In genomic region chr9:97848237-97848581, GRCh38 we compare ENCODE assay signal across 12 cellular contexts. TPM values are rescaled to one million over a fixed set of nuclear protein-coding genes. Genes with fewer than 3 reads are reported as not detected.
DNase-seq lines count a peak whose midpoint lies in the region; ATAC-seq, FAIRE-seq and TF ChIP-seq lines count a peak whose summit lies in the region.
"Had no signal": no experiment of that assay in that cellular context is flagged by ENCODE, and none has a peak within 500 bp of the region (broad histone marks: within the 10 kb centered on the region; RNA-seq: fewer than 3 reads in every experiment).

No MANE protein-coding gene starts in this region.

- TF ChIP-seq CTCF in heart left ventricle (IDR thresholded peaks at IDR 0.05) (no peak), right atrium auricular region (IDR thresholded peaks at IDR 0.05) (no peak), astrocyte of the spinal cord (IDR thresholded peaks at IDR 0.05; ENCODE audit: low read depth, low read length) (peak; percentile 29), lower lobe of right lung (IDR thresholded peaks at IDR 0.05) (no peak), upper lobe of right lung (IDR thresholded peaks at IDR 0.05) (no peak)

- H3K27ac ChIP-seq in heart left ventricle (no peak overlapping the region), right atrium auricular region (no peak overlapping the region), lower lobe of right lung (no peak overlapping the region), upper lobe of right lung (no peak overlapping the region), small intestine (ENCODE audit: low read depth in 1 of 2, low read length in 1 of 2) (no peak overlapping the region)

- intact Hi-C loops in heart left ventricle (cut with DNase I) (no loop called here), lower lobe of right lung (cut with DNase I) (no loop called here), upper lobe of right lung (cut with DNase I) (no loop called here)

- H3K36me3 ChIP-seq in heart left ventricle (no peaks in the 10 kb centered on the region), right atrium auricular region (no peaks in the 10 kb centered on the region), lower lobe of right lung (no peaks in the 10 kb centered on the region), upper lobe of right lung (no peaks in the 10 kb centered on the region), small intestine (ENCODE audit: control insufficient read depth in 2 of 2, insufficient read depth in 2 of 2, low read length in 2 of 2) (no peaks in the 10 kb centered on the region)
- H3K36me3 ChIP-seq: MG63 had no signal

- WGBS in heart left ventricle, 4 donors = 0 to 9% (median 2%) methylated on average over 10 to 16 of the region's 16 CpGs
- 2 to 8% (median 3%) methylated on average over 16 of the region's 16 CpGs for WGBS in small intestine, 3 donors

- H3K9me3 ChIP-seq in heart left ventricle (no peaks in the 10 kb centered on the region), right atrium auricular region (no peaks in the 10 kb centered on the region), lower lobe of right lung (no peaks in the 10 kb centered on the region), upper lobe of right lung (no peaks in the 10 kb centered on the region), small intestine (ENCODE audit: control insufficient read depth, low read depth) (no peaks in the 10 kb centered on the region)
- H3K9me3 ChIP-seq: MG63 had no signal

- TF ChIP-seq POLR2A in heart left ventricle (IDR thresholded peaks at IDR 0.05) = no peak

- no peak for FAIRE-seq in small intestine (lab: Jason Lieb, UNC)
- FAIRE-seq: islet of Langerhans had no signal

- DNase-seq in heart left ventricle (no peak), right atrium auricular region (ENCODE audit: low spot score) (no peak), astrocyte of the spinal cord (ENCODE audit: low read depth, low spot score) (no peak), lower lobe of right lung (no peak), upper lobe of right lung (no peak), small intestine (no peak)
- DNase-seq: AML-193, MG63 had no signal

- peak overlapping the region in 10 of 12 donors; percentile 4 to 46 (median 23) for H3K4me3 ChIP-seq in heart left ventricle
- H3K4me3 ChIP-seq in right atrium auricular region = peak overlapping the region in 1 of 2 donors; percentile 24
- no peak overlapping the region for H3K4me3 ChIP-seq in astrocyte of the spinal cord (ENCODE audit: low read depth, low read length)
- peak overlapping the region; percentile 42 for H3K4me3 ChIP-seq in lower lobe of right lung
- H3K4me3 ChIP-seq in upper lobe of right lung = peak overlapping the region; percentile 25
- H3K4me3 ChIP-seq in small intestine (ENCODE audit: low read depth in 1 of 2, low read length in 2 of 2) = no peak overlapping the region
- H3K4me3 ChIP-seq: MG63 had no signal

- in situ Hi-C loops in astrocyte of the spinal cord (cut with HindIII; ENCODE audit: low sequenced_read_pairs) = no loop called here

- peaks cover 0 to 37% (median 13%) of the 10 kb centered on the region in 12 donors for H3K4me1 ChIP-seq in heart left ventricle
- peaks cover 0 to 33% of the 10 kb centered on the region in 2 donors for H3K4me1 ChIP-seq in right atrium auricular region
- peaks cover 31% of the 10 kb centered on the region for H3K4me1 ChIP-seq in lower lobe of right lung
- peaks cover 10% of the 10 kb centered on the region for H3K4me1 ChIP-seq in upper lobe of right lung
- H3K4me1 ChIP-seq in small intestine (ENCODE audit: control insufficient read depth in 2 of 2, insufficient read depth in 1 of 2, low read depth in 1 of 2, low read length in 1 of 2) = peaks cover 0 to 3% of the 10 kb centered on the region in 2 donors

- ATAC-seq in heart left ventricle (no peak), lower lobe of right lung (no peak), upper lobe of right lung (no peak), HG03095 (IDR thresholded peaks at IDR 0.05; ENCODE audit: unreplicated experiment) (no peak), HG03565 (IDR thresholded peaks at IDR 0.05; ENCODE audit: unreplicated experiment) (no peak)

- H3K27me3 ChIP-seq in heart left ventricle (peaks cover 63 to 100% (median 80%) of the 10 kb centered on the region in 9 donors), right atrium auricular region (peaks cover 33 to 50% of the 10 kb centered on the region in 2 donors), lower lobe of right lung (ENCODE audit: low read depth) (peaks cover 90% of the 10 kb centered on the region), upper lobe of right lung (peaks cover 85% of the 10 kb centered on the region), small intestine (ENCODE audit: control insufficient read depth in 2 of 2, insufficient read depth in 2 of 2, low read length in 2 of 2) (peaks cover 18 to 60% of the 10 kb centered on the region in 2 donors)

RNA-seq across cellular contexts. Expression of gene FOXE1, which starts 4.8 kb away (rescaled TPM):
- total RNA-seq in heart left ventricle (not detected), right atrium auricular region (not detected), lower lobe of right lung (not detected), upper lobe of right lung (not detected)
- polyA plus RNA-seq in heart left ventricle (not detected), small intestine (not detected)
- total RNA-seq: posterior vena cava had no signal

Comparison
In these comparisons a context has a peak if more than half of its experiments do, and no peak if none do; other contexts are left out.
1. H3K4me3 ChIP-seq: peak in heart left ventricle (10 of 12), lower lobe of right lung (single experiment) and upper lobe of right lung (single experiment); none in astrocyte of the spinal cord (single experiment) and small intestine (0 of 2).